1 cellular context compared by ENCODE assay signal in the genomic region with DNA sequence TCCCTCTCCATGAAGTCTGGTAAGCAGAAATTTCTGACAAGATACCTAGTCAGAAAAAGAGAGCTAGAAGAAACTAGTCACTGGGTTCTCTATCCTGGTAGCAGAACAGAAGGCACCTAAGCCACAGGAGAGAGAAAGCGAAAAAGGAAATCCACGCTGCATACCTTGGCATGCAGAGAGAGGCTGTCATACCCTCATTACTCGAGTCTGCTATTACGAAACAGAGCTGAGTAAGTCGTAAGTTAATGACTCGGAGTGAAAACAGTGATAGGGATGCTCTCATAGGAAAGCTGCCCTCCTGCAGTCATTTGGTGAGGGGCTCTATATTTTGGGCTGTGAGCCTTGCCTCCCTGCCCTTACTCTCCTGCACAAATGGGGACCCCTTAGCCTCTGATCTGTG.
A peak's percentile ranks its signal among the peaks of the same experiment; 100 is the strongest.
TF ChIP-seq lines count a peak whose summit lies in the region.

No MANE protein-coding gene starts in this region.

TF ChIP-seq in IMR-90, 13 proteins besides CTCF, POLR2A, EP300 and RAD21:
- peak; percentile 79 for TF ChIP-seq CEBPB (IDR thresholded peaks at IDR 0.05; ENCODE audit: low read depth, low read length)
- TF ChIP-seq NFE2L2 (IDR thresholded peaks at IDR 0.05; ENCODE audit: low read depth, low read length): no peak
